In the genomic region with DNA sequence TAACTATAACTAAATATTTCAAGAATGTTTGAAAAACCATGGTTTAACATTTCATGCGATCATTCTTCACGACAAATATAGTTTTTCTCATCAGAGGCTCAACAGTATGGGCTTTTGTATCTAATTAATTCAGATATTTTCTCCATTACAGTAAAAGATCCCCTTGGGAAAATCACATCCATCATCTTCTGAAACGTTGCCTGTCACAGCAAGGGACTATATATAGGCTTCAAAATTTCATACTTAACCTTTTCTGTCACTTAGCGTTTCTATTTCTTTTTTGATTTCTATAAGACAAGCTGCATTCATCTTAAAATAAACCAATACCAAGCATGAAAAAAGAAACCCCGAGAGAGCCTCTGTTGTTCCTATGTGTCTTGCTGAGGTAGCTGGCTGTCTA, we compare ENCODE assay signal across 28 cellular contexts.
"Had no signal": no experiment of that assay in that cellular context is flagged by ENCODE, and none has a peak within 500 bp of the region (broad histone marks: within the 10 kb centered on the region; RNA-seq: fewer than 3 reads in every experiment).

No MANE protein-coding gene starts in this region.

- H3K27ac Mint-ChIP-seq: stimulated activated effector memory CD8-positive, alpha-beta T cell treated with anti-CD3 and anti-CD28 coated beads, Interleukin-12 subunit alpha, Interleukin-12 subunit beta, amount 100 ng/mL, for 72 hours; stimulated activated memory B cell treated with anti-CD40 and anti-IgM and Interleukin-4, amounts not matched to agents 10 μg/mL and 1 μg/mL and 100 μg/mL, for 72 hours; stimulated activated naive B cell treated with anti-CD40 and anti-IgM and Interleukin-4, amounts not matched to agents 10 μg/mL and 1 μg/mL and 100 μg/mL, for 72 hours; stimulated activated naive CD8-positive, alpha-beta T cell treated with anti-CD3 and anti-CD28 coated beads, Interleukin-15, amount 100 ng/mL, for 72 hours; stimulated activated naive CD8-positive, alpha-beta T cell treated with anti-CD3 and anti-CD28 coated beads, Interleukin-15, Interleukin-2, amounts not matched to agents 100 ng/mL and 50 ng/mL, for 24 hours; type B pancreatic cell had no signal

- H3K4me1 ChIP-seq: stomach, suprapubic skin, testis, thyroid gland, tibial artery, tibial nerve, transverse colon, upper lobe of left lung, upper lobe of right lung, uterus, vagina had no signal

- H3K36me3 Mint-ChIP-seq: stimulated activated effector memory CD8-positive, alpha-beta T cell treated with anti-CD3 and anti-CD28 coated beads, Interleukin-12 subunit alpha, Interleukin-12 subunit beta, amount 100 ng/mL, for 72 hours; stimulated activated memory B cell treated with anti-CD40 and anti-IgM and Interleukin-4, amounts not matched to agents 10 μg/mL and 1 μg/mL and 100 μg/mL, for 72 hours; stimulated activated naive B cell treated with anti-CD40 and anti-IgM and Interleukin-4, amounts not matched to agents 10 μg/mL and 1 μg/mL and 100 μg/mL, for 72 hours; type B pancreatic cell had no signal

- H3K4me3 ChIP-seq: stomach, suprapubic skin, testis, thoracic aorta, thyroid gland, tibial artery, tibial nerve, transverse colon, upper lobe of left lung, upper lobe of right lung, uterus, vagina had no signal

- H3K9me3 Mint-ChIP-seq: type B pancreatic cell had no signal

- H3K36me3 ChIP-seq: stomach, suprapubic skin, thoracic aorta, thyroid gland, tibial artery, tibial nerve, transverse colon, upper lobe of left lung, upper lobe of right lung, uterus, vagina had no signal

- H3K4me3 Mint-ChIP-seq: stimulated activated effector memory CD8-positive, alpha-beta T cell treated with anti-CD3 and anti-CD28 coated beads, Interleukin-12 subunit alpha, Interleukin-12 subunit beta, amount 100 ng/mL, for 72 hours; stimulated activated memory B cell treated with anti-CD40 and anti-IgM and Interleukin-4, amounts not matched to agents 10 μg/mL and 1 μg/mL and 100 μg/mL, for 72 hours; stimulated activated naive B cell treated with anti-CD40 and anti-IgM and Interleukin-4, amounts not matched to agents 10 μg/mL and 1 μg/mL and 100 μg/mL, for 72 hours; stimulated activated naive CD8-positive, alpha-beta T cell treated with anti-CD3 and anti-CD28 coated beads, Interleukin-15, amount 100 ng/mL, for 72 hours; stimulated activated naive CD8-positive, alpha-beta T cell treated with anti-CD3 and anti-CD28 coated beads, Interleukin-15, Interleukin-2, amounts not matched to agents 100 ng/mL and 50 ng/mL, for 24 hours; type B pancreatic cell had no signal

- ATAC-seq: stimulated activated effector memory CD8-positive, alpha-beta T cell treated with anti-CD3 and anti-CD28 coated beads, Interleukin-12 subunit alpha, Interleukin-12 subunit beta, amount 100 ng/mL, for 72 hours; stimulated activated memory B cell treated with anti-CD40 and anti-IgM and Interleukin-4, amounts not matched to agents 10 μg/mL and 1 μg/mL and 100 μg/mL, for 72 hours; stimulated activated naive B cell treated with anti-CD40 and anti-IgM and Interleukin-4, amounts not matched to agents 10 μg/mL and 1 μg/mL and 100 μg/mL, for 72 hours; stimulated activated naive CD8-positive, alpha-beta T cell treated with anti-CD3 and anti-CD28 coated beads, Interleukin-15, amount 100 ng/mL, for 72 hours; stimulated activated naive CD8-positive, alpha-beta T cell treated with anti-CD3 and anti-CD28 coated beads, Interleukin-15, Interleukin-2, amounts not matched to agents 100 U/mL and 50 U/mL, for 24 hours; upper lobe of right lung had no signal

- H3K27ac ChIP-seq: stomach, suprapubic skin, testis, thoracic aorta, thyroid gland, tibial artery, tibial nerve, transverse colon, upper lobe of left lung, upper lobe of right lung, uterus, vagina had no signal

- H3K9me3 ChIP-seq: stomach, testis, thoracic aorta, thyroid gland, tibial artery, tibial nerve, transverse colon, upper lobe of right lung, uterus, vagina had no signal

- H3K4me1 Mint-ChIP-seq: stimulated activated effector memory CD8-positive, alpha-beta T cell treated with anti-CD3 and anti-CD28 coated beads, Interleukin-12 subunit alpha, Interleukin-12 subunit beta, amount 100 ng/mL, for 72 hours; stimulated activated memory B cell treated with anti-CD40 and anti-IgM and Interleukin-4, amounts not matched to agents 10 μg/mL and 1 μg/mL and 100 μg/mL, for 72 hours; stimulated activated naive B cell treated with anti-CD40 and anti-IgM and Interleukin-4, amounts not matched to agents 10 μg/mL and 1 μg/mL and 100 μg/mL, for 72 hours; stimulated activated naive CD8-positive, alpha-beta T cell treated with anti-CD3 and anti-CD28 coated beads, Interleukin-15, amount 100 ng/mL, for 72 hours had no signal

- H3K27me3 Mint-ChIP-seq: stimulated activated memory B cell treated with anti-CD40 and anti-IgM and Interleukin-4, amounts not matched to agents 10 μg/mL and 1 μg/mL and 100 μg/mL, for 72 hours; stimulated activated naive B cell treated with anti-CD40 and anti-IgM and Interleukin-4, amounts not matched to agents 10 μg/mL and 1 μg/mL and 100 μg/mL, for 72 hours; stimulated activated naive CD8-positive, alpha-beta T cell treated with anti-CD3 and anti-CD28 coated beads, Interleukin-15, amount 100 ng/mL, for 72 hours; stimulated activated naive CD8-positive, alpha-beta T cell treated with anti-CD3 and anti-CD28 coated beads, Interleukin-15, Interleukin-2, amounts not matched to agents 100 ng/mL and 50 ng/mL, for 24 hours; type B pancreatic cell had no signal

- DNase-seq: stimulated activated CD4-positive, alpha-beta T cell treated with anti-CD3 and anti-CD28 coated beads, Interleukin-2, amount 100 ng/mL, for 48 hours; stimulated activated CD4-positive, alpha-beta T cell treated with anti-CD3 and anti-CD28 coated beads, Interleukin-4, amount 100 ng/mL, for 1 hour; stimulated activated CD4-positive, alpha-beta T cell treated with anti-CD3 and anti-CD28 coated beads, Interleukin-4, amount 100 ng/mL, for 24 hours; stimulated activated CD4-positive, alpha-beta T cell treated with anti-CD3 and anti-CD28 coated beads, Interleukin-4, amount 100 ng/mL, for 4 hours; stimulated activated CD8-positive, alpha-beta memory T cell treated with anti-CD3 and anti-CD28 coated beads, Interleukin-4, amount 100 ng/mL, for 48 hours; stimulated activated naive B cell treated with anti-CD40 and anti-IgM and Interleukin-4, amounts not matched to agents 10 μg/mL and 1 μg/mL and 100 μg/mL, for 72 hours; stimulated activated naive CD4-positive, alpha-beta T cell; stimulated activated naive CD4-positive, alpha-beta T cell treated with Interleukin-2 at 50 U/mL for 16 hours; stimulated activated naive CD8-positive, alpha-beta T cell treated with anti-CD3 and anti-CD28 coated beads, Interleukin-15, amount 100 ng/mL, for 72 hours; stimulated activated naive CD8-positive, alpha-beta T cell treated with anti-CD3 and anti-CD28 coated beads, Interleukin-15, Interleukin-2, amounts not matched to agents 100 U/mL and 50 U/mL, for 24 hours; stomach; substantia nigra; testis; thyroid gland; tibial artery; transverse colon; trophoblast cell; upper lobe of right lung; uterus had no signal

- H3K27me3 ChIP-seq: stomach, suprapubic skin, testis, thyroid gland, tibial artery, tibial nerve, transverse colon, upper lobe of left lung, upper lobe of right lung, uterus, vagina had no signal
